1 cellular context compared by ENCODE assay signal in the genomic region with DNA sequence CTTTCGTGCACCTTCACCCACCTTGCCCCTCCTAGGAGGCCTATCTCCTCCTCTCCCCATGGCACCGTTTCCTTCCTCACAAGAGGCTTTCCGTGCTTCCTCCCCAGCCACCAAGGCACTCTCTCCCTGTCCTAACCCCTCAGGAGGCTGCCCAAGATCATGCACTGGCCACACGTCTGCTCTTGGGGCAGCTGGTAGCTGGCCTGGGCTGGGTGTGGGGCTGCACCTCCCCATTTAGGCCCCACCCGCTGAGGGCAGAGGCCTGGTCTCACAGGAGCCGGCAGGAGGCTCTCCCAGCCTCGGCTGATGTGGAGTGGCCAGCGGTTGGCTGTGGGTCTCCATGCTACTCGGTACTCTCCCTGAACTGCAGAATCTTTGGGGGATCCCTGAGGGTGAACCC.
TF ChIP-seq lines count a peak whose summit lies in the region.

No MANE protein-coding gene starts in this region.

TF ChIP-seq in HCT116, 20 proteins besides CTCF, POLR2A, EP300 and RAD21 (continued from another document):
- TF ChIP-seq ELF1 (IDR thresholded peaks at IDR 0.05; ENCODE audit: borderline replicate concordance, low read depth) (no peak), CEBPB (IDR thresholded peaks at IDR 0.05; ENCODE audit: low read depth) (no peak)
TF ChIP-seq in HCT116: peak in this region for 0.
